In the genomic region with DNA sequence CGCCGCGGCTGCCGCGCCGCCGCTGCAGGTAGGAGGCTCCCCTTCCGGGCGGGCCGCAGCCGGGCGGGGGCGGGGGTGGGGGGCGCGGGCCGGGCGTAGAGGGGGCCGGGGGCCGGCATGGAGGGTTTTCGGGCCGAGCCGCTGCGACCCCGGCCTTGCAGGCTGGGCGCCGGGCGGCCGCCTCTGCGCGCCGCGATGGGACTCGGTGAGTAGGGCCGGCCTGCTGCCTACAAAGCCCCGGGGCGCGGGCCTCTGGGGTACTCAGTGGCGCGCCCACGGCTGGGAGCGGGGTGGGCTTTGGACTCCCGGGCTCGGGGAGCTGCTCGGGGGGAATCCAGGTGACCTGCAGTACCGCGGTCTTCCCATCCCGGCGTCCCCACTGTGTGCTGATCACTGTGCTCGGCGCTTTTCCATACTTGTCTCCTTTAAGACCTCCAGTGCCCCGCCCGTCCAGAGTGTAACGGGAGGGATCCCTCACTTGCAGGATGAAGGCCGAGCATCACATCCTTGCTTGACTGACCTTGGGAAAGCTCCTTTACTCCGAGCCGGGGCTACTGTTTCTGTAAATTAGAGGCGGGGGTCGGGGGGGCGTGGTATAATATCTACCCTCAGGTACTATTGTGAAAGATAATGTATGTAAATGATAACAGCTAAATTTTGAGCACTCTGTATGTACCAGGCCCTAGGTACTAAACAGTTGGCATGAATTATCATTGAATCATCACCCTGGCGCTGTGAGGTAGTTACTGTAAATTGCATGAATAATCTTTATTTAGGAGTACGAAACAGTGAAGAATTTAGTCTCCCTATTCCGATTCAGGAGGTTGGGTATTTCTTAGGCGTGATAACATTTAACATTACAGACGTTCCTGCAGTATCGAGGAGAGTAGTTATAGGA, we compare ENCODE assay signal across 8 cellular contexts. TPM values are rescaled to one million over a fixed set of nuclear protein-coding genes. Genes with fewer than 3 reads are reported as not detected.
DNase-seq lines count a peak whose midpoint lies in the region; ATAC-seq and TF ChIP-seq lines count a peak whose summit lies in the region.

No MANE protein-coding gene starts in this region.

- TSS peak; percentile 54 for BruUV-seq in A673 (replicated peaks; lab: Mats Ljungman, UMichigan)

- WGBS in aorta, 2 donors = 2 to 4% methylated on average over 25 to 65 of the region's 65 CpGs

- no peaks in the 10 kb centered on the region for H3K36me3 ChIP-seq in A673 (ENCODE audit: insufficient read depth, low read length, poor library complexity, severe bottlenecking)
- H3K36me3 ChIP-seq in neuron (ENCODE audit: insufficient read depth, low read length) = peaks cover 4% of the 10 kb centered on the region
- H3K36me3 ChIP-seq in aorta (ENCODE audit: control insufficient read depth in 1 of 2, insufficient read depth in 2 of 2, low read length in 1 of 2) = no peaks in the 10 kb centered on the region

- TF ChIP-seq CTCF in A673 (conservative IDR thresholded peaks at IDR 0.05; ENCODE audit: low read depth, low read length) = no peak

- peak overlapping the region; percentile 57 for H3K4me3 ChIP-seq in A673 (ENCODE audit: low read depth, low read length, poor library complexity, severe bottlenecking)
- peak overlapping the region; percentile 90 for H3K4me3 ChIP-seq in neuron (ENCODE audit: low read length)
- H3K4me3 ChIP-seq in aorta (ENCODE audit: low read length in 2 of 2) = peak overlapping the region; percentile 76 to 98

- peaks cover 2% of the 10 kb centered on the region for H3K36me3 Mint-ChIP-seq in activated naive CD4-positive, alpha-beta T cell treated with anti-CD3 and anti-CD28 coated beads, Interleukin-2, amount 50 U/mL, for 24 hours

- intact Hi-C loops in A673 (cut with micrococcal nuclease; ENCODE audit: unreplicated experiment) = no loop called here
- intact Hi-C loops in aorta (cut with DNase I) = loop anchor here (5.0 to 10.0 kb wide), 3 partner anchors 75 to 1453 kb away; partner anchors contain the start of gene TEX10 (in 1 of the 2)

- peaks cover 47% of the 10 kb centered on the region for H3K4me1 Mint-ChIP-seq in activated naive CD4-positive, alpha-beta T cell treated with anti-CD3 and anti-CD28 coated beads, Interleukin-2, amount 50 U/mL, for 24 hours

- CTCF ChIA-PET in A673 (lab: Charles Lee) = no interaction called here

- POLR2A ChIA-PET in A673 (lab: Charles Lee; ENCODE audit: low non-redundant PET) = no interaction called here

- peak overlapping the region; percentile 56 for H2AFZ ChIP-seq in neuron (ENCODE audit: low read depth, low read length)

- H3K4me3 Mint-ChIP-seq in activated naive CD4-positive, alpha-beta T cell treated with anti-CD3 and anti-CD28 coated beads, Interleukin-2, amount 50 U/mL, for 24 hours = peak overlapping the region; percentile 80

- H3K27ac ChIP-seq in A673 (ENCODE audit: low read depth, low read length, poor library complexity, severe bottlenecking) (peak overlapping the region; percentile 67), aorta (ENCODE audit: low read depth in 1 of 2, low read length in 2 of 2) (peak overlapping the region; percentile 94 to 95)

- H3K9me3 ChIP-seq in A673 (ENCODE audit: low read depth, low read length, poor library complexity, severe bottlenecking) (no peaks in the 10 kb centered on the region), neuron (ENCODE audit: low read length) (no peaks in the 10 kb centered on the region), aorta (ENCODE audit: control insufficient read depth, low read length) (no peaks in the 10 kb centered on the region)

- no peaks in the 10 kb centered on the region for H3K9me3 Mint-ChIP-seq in activated naive CD4-positive, alpha-beta T cell treated with anti-CD3 and anti-CD28 coated beads, Interleukin-2, amount 50 U/mL, for 24 hours

- H3K27me3 Mint-ChIP-seq in activated naive CD4-positive, alpha-beta T cell treated with anti-CD3 and anti-CD28 coated beads, Interleukin-2, amount 50 U/mL, for 24 hours = no peaks in the 10 kb centered on the region

- peak; percentile 42 for ATAC-seq in GM18858 (IDR thresholded peaks at IDR 0.05; ENCODE audit: unreplicated experiment)
- peak; percentile 56 for ATAC-seq in HG03066 (IDR thresholded peaks at IDR 0.05; ENCODE audit: low read depth, unreplicated experiment)
- peak; percentile 53 for ATAC-seq in aorta (ENCODE audit: low FRiP score)

- peak overlapping the region; percentile 3 for H3K27ac Mint-ChIP-seq in activated naive CD4-positive, alpha-beta T cell treated with anti-CD3 and anti-CD28 coated beads, Interleukin-2, amount 50 U/mL, for 24 hours

- H3K27me3 ChIP-seq in A673 (replicated peaks; ENCODE audit: insufficient read depth, low read depth, low read length, poor library complexity) = no peaks in the 10 kb centered on the region
- H3K27me3 ChIP-seq in neuron (ENCODE audit: insufficient read depth, low read length) = no peaks in the 10 kb centered on the region
- H3K27me3 ChIP-seq in aorta (ENCODE audit: control insufficient read depth in 1 of 2, insufficient read depth in 2 of 2, low read length in 1 of 2) = no peaks in the 10 kb centered on the region

- H3K4me1 ChIP-seq in A673 (ENCODE audit: insufficient read depth, low read length, poor library complexity, severe bottlenecking) = peaks cover 14% of the 10 kb centered on the region
- H3K4me1 ChIP-seq in neuron (ENCODE audit: insufficient read depth, low read length) = peaks cover 19% of the 10 kb centered on the region
- peaks cover 0 to 3% of the 10 kb centered on the region in 2 donors for H3K4me1 ChIP-seq in aorta (ENCODE audit: control insufficient read depth in 1 of 2, insufficient read depth in 2 of 2, low read length in 2 of 2)

- peak; percentile 73 for DNase-seq in A673 (ENCODE audit: low spot score)
- peak; percentile 50 to 70 for DNase-seq in NCI-H526 (lab: John Stamatoyannopoulos, UW)
- DNase-seq in globus pallidus (ENCODE audit: low spot score) = peak; percentile 51
- DNase-seq in aorta = peak; percentile 66 to 79

RNA-seq across cellular contexts. Expression of gene MSANTD3, which starts 0.7 kb away (rescaled TPM):
- total RNA-seq in A673 (2021) (44.7 and 52.9 TPM in 2 replicates), aorta (10 to 100 TPM; 26.6 to 31.0 TPM)
- 10 to 100 TPM; 13.7 to 28.9 TPM for polyA plus RNA-seq in aorta

RNA-seq across cellular contexts. Expression of gene TMEFF1, which starts 45.3 kb away (rescaled TPM):
- 19.1 and 25.2 TPM in 2 replicates for total RNA-seq in A673 (2021)
- under 1 TPM; 0.27 to 0.78 TPM for total RNA-seq in aorta
- polyA plus RNA-seq in aorta = not detected

Comparison
In these comparisons a context has a peak if more than half of its experiments do, and no peak if none do; other contexts are left out.
1. Peak in every context shown above with its lines: DNase-seq, ATAC-seq, H3K4me3 ChIP-seq and H3K27ac ChIP-seq.
2. RNA of gene TMEFF1, which starts 45.3 kb away (total RNA-seq): 19.1 to 25.2 TPM in A673; 0.27 to 0.78 TPM in aorta; every median in the first group is over 10 times any median in the second.